Comparison of ENCODE assay signal across 9 cellular contexts in genomic region chr11:9575531-9576240, GRCh38. TPM values are rescaled to one million over a fixed set of nuclear protein-coding genes. Genes with fewer than 3 reads are reported as not detected.
DNase-seq lines count a peak whose midpoint lies in the region; ATAC-seq and TF ChIP-seq lines count a peak whose summit lies in the region.
"Had no signal": no experiment of that assay in that cellular context is flagged by ENCODE, and none has a peak within 500 bp of the region (broad histone marks: within the 10 kb centered on the region; RNA-seq: fewer than 3 reads in every experiment).

No MANE protein-coding gene starts in this region.

- H3K4me3 ChIP-seq in AG04450 (ENCODE audit: low read depth, low read length) (peak overlapping the region; percentile 82), HUES64 (ENCODE audit: low read length) (peak overlapping the region; percentile 83), mucosa of rectum (ENCODE audit: low read length in 2 of 2) (peak overlapping the region; percentile 88 to 89), mucosa of descending colon (no peak overlapping the region)

- DNase-seq in AG04450 (ENCODE audit: low read depth, low spot score) (no peak), MCF 10A (ENCODE audit: unreplicated experiment) (peak; percentile 35), mucosa of descending colon (no peak), DMS114 treated with DMSO at 0.1 percent for 48 hours (lab: John Stamatoyannopoulos, UW; ENCODE audit: unreplicated experiment) (no peak), SK-N-DZ (ENCODE audit: low spot score) (no peak)
- DNase-seq: effector CD8-positive, alpha-beta T cell had no signal

- intact Hi-C loops in MCF 10A (cut with micrococcal nuclease), result loop anchor here (1.0 to 2.0 kb wide), 2 partner anchors 115 to 173 kb away; partner anchors contain the start of gene ZNF143
- intact Hi-C loops in mucosa of descending colon (cut with DNase I, micrococcal nuclease), result loop anchor here in 1 of 2 donors (10.0 kb wide), 1 partner anchor 51 kb away; no protein-coding TSS in a partner anchor

- H3K4me3 Mint-ChIP-seq in MCF 10A (ENCODE audit: unreplicated experiment), result peak overlapping the region; percentile 79

- no peaks in the 10 kb centered on the region for H3K27me3 ChIP-seq in AG04450 (ENCODE audit: control insufficient read depth, insufficient read depth, low read length)
- H3K27me3 ChIP-seq in HUES64 (ENCODE audit: insufficient read depth, low read length), result no peaks in the 10 kb centered on the region
- no peaks in the 10 kb centered on the region for H3K27me3 ChIP-seq in mucosa of rectum (ENCODE audit: control insufficient read depth in 2 of 2, insufficient read depth in 2 of 2, low read length in 2 of 2)

- WGBS in HUES64, result 7% methylated on average over 11 of the region's 11 CpGs

- no peak for ATAC-seq in mucosa of descending colon
- ATAC-seq in HG02970 (IDR thresholded peaks at IDR 0.05; ENCODE audit: low FRiP score, unreplicated experiment), result no peak

- H3K36me3 ChIP-seq in HUES64 (ENCODE audit: insufficient read depth, low read length), result peaks cover 52% of the 10 kb centered on the region
- peaks cover 4% of the 10 kb centered on the region in 2 donors for H3K36me3 ChIP-seq in mucosa of rectum (ENCODE audit: control insufficient read depth in 2 of 2, insufficient read depth in 2 of 2, low read length in 2 of 2)
- peaks cover 3% of the 10 kb centered on the region for H3K36me3 ChIP-seq in mucosa of descending colon (ENCODE audit: low read depth)

- TSS peak; percentile 24 for BruUV-seq in MCF 10A (replicated peaks; lab: Mats Ljungman, UMichigan)

- H3K27me3 Mint-ChIP-seq in MCF 10A (ENCODE audit: insufficient read depth, unreplicated experiment), result no peaks in the 10 kb centered on the region

- H3K27ac Mint-ChIP-seq in MCF 10A (ENCODE audit: low read depth, unreplicated experiment), result peak overlapping the region; percentile 99

- CTCF ChIA-PET in AG04450 (lab: Charles Lee) (interaction anchor here (2.1 to 2.6 kb wide), 3 partner anchors 38 to 69 kb away, joined by 11 to 15 read pairs (median 11); no protein-coding TSS in a partner anchor), MCF 10A (lab: Yijun Ruan, JAX) (interaction anchor here (0.6 to 2.9 kb wide), 7 partner anchors 9 to 727 kb away, joined by 3 to 28 read pairs (median 5); no protein-coding TSS in a partner anchor)

- H3K9me3 Mint-ChIP-seq in MCF 10A (ENCODE audit: unreplicated experiment), result no peaks in the 10 kb centered on the region

- H3K9ac ChIP-seq in HUES64 (ENCODE audit: low read depth, low read length) (peak overlapping the region; percentile 96), mucosa of rectum (ENCODE audit: low read depth in 1 of 2, low read length in 2 of 2) (peak overlapping the region; percentile 85 to 96)

- peaks cover 59% of the 10 kb centered on the region for H3K36me3 Mint-ChIP-seq in MCF 10A (ENCODE audit: insufficient read depth, unreplicated experiment)

- H3K27ac ChIP-seq in AG04450 (ENCODE audit: low read depth, low read length) (peak overlapping the region; percentile 87), HUES64 (ENCODE audit: low read depth, low read length) (peak overlapping the region; percentile 98), mucosa of rectum (ENCODE audit: low read depth in 2 of 2, low read length in 2 of 2) (peak overlapping the region; percentile 93 to 96)

- H3K9me3 ChIP-seq in AG04450 (ENCODE audit: control insufficient read depth, insufficient read depth, low read length) (no peaks in the 10 kb centered on the region; the same call in 1 of the 2 replicates), HUES64 (ENCODE audit: insufficient read depth, low read depth, low read length) (no peaks in the 10 kb centered on the region), mucosa of rectum (ENCODE audit: control insufficient read depth in 2 of 2, low read length in 2 of 2) (no peaks in the 10 kb centered on the region), mucosa of descending colon (no peaks in the 10 kb centered on the region)

- H3K4me1 Mint-ChIP-seq in MCF 10A (ENCODE audit: insufficient read depth, unreplicated experiment), result peaks cover 6% of the 10 kb centered on the region

- POLR2A ChIA-PET in AG04450 (lab: Yijun Ruan, JAX) (interaction anchor here (0.5 to 1.3 kb wide), 6 partner anchors 38 to 241 kb away, joined by 3 to 9 read pairs (median 3); partner anchors contain the start of gene ZNF143), MCF 10A (lab: Yijun Ruan, JAX) (interaction anchor here (0.7 to 8.4 kb wide), 29 partner anchors 9 to 1234 kb away, joined by 3 to 214 read pairs (median 5); partner anchors contain the start of genes ADM, SWAP70 and ZNF143)

- peaks cover 37% of the 10 kb centered on the region for H3K4me1 ChIP-seq in HUES64 (ENCODE audit: insufficient read depth, low read length)
- peaks cover 2 to 14% of the 10 kb centered on the region in 2 donors for H3K4me1 ChIP-seq in mucosa of rectum (ENCODE audit: control insufficient read depth in 2 of 2, insufficient read depth in 2 of 2, low read length in 2 of 2)
- H3K4me1 ChIP-seq in mucosa of descending colon (ENCODE audit: low read depth), result peaks cover 15% of the 10 kb centered on the region

- TF ChIP-seq CTCF in AG04450 (IDR thresholded peaks at IDR 0.05; ENCODE audit: low read depth, low read length) (no peak), MCF 10A (IDR thresholded peaks at IDR 0.05; ENCODE audit: unreplicated experiment) (no peak), mucosa of descending colon (IDR thresholded peaks at IDR 0.05) (no peak)

RNA-seq across cellular contexts. Expression of gene WEE1, which starts 2.2 kb away (rescaled TPM):
- 27.2 and 44.8 TPM in 2 replicates for polyA plus RNA-seq in AG04450 (2011; rRNA removed)
- polyA minus RNA-seq in AG04450 (2011; rRNA and poly(A)+ RNA removed), result 13.4 and 20.3 TPM in 2 replicates
- polyA plus RNA-seq in HUES64 (2013, experiment 1 of 2), result 63.0 TPM
- 64.2 TPM for polyA plus RNA-seq in HUES64 (2013, experiment 2 of 2)
- total RNA-seq in MCF 10A (2022), result 28.7 and 34.5 TPM in 2 replicates
- total RNA-seq in mucosa of descending colon, result 10 to 100 TPM; 17.5 to 33.6 (median 18.0) TPM
- polyA plus RNA-seq in SK-N-DZ (2014; cell fraction: cytosol; rRNA removed), result 86.8 and 89.8 TPM in 2 replicates
- polyA plus RNA-seq in SK-N-DZ (2014; cell fraction: nucleus; rRNA removed), result 122 and 157 TPM in 2 replicates
